In the genomic region with DNA sequence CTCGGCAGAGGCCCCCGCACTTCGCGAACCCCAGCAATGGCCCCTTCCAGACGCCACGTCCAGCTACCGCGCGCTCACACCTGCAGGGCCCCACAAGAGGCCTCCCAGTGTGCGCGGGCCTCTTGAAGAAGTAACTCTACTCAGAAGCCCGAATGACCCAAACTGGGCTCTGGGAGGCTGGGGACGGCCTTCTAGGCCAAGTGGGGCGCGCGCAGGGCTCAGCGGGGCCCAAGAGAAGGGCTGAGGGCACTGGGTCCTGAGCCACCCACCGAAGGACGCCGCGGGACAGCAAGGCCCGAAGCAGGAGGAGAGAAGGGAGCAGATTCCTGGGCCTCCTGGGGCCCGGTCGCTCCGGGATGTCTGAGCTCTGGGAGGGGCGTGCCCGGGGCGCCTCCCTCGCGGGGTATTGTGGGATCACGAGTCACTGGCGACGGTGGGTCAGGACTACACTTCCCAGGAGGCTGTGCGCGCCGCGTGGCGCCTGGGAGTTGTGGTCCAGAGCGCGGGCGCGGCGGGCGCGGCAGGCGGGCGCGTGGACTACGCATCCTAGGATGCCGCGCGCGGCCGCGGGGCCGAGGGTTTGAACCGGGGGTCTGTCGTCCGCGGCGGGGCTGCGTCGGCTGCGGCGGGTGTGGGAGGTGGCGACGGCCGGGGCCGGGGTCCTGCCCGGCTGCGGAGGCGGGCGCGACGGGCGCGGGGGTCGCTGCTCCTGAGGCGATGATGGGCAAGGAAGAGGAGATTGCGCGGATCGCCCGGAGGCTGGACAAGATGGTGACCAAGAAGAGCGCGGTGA, we compare ENCODE assay signal across 8 cellular contexts. TPM values are rescaled to one million over a fixed set of nuclear protein-coding genes. Genes with fewer than 3 reads are reported as not detected.
DNase-seq lines count a peak whose midpoint lies in the region; ATAC-seq and TF ChIP-seq lines count a peak whose summit lies in the region.

A gene (plus strand): TSS at position 603 of the 793 bp plus-strand sequence. CDS start 115 bp downstream, at position 718.

- intact Hi-C loops in Right ventricle myocardium superior (cut with DNase I) (loop anchor here (5.0 kb wide), 1 partner anchor 80 kb away; a partner anchor contains a TSS), tibial artery (cut with DNase I; ENCODE audit: low total_unique reads) (no loop called here)

- no peaks in the 10 kb centered on the region for H3K36me3 ChIP-seq in GM06990 (ENCODE audit: control insufficient read depth, insufficient read depth, low read length)
- H3K36me3 ChIP-seq in parathyroid adenoma (ENCODE audit: control insufficient read depth, insufficient read depth, low read length), result no peaks in the 10 kb centered on the region
- H3K36me3 ChIP-seq in tibial artery, result no peaks in the 10 kb centered on the region

- ATAC-seq in HG02642 (IDR thresholded peaks at IDR 0.05; ENCODE audit: poor library complexity, unreplicated experiment), result peak; percentile 84
- ATAC-seq in Right ventricle myocardium superior (ENCODE audit: poor library complexity), result peak; percentile 97

- peaks cover 5% of the 10 kb centered on the region for H3K79me2 ChIP-seq in parathyroid adenoma

- peak within 1 kb of the TSS; percentile 92 for H2AFZ ChIP-seq in parathyroid adenoma

- H3K27ac ChIP-seq in parathyroid adenoma (peak within 1 kb of the TSS; percentile 87), tibial artery (peak within 1 kb of the TSS; percentile 87 to 89)

- no peaks in the 10 kb centered on the region for H3K27me3 ChIP-seq in GM06990 (replicated peaks; ENCODE audit: control insufficient read depth, insufficient read depth, low read length)
- H3K27me3 ChIP-seq in parathyroid adenoma (ENCODE audit: control insufficient read depth, insufficient read depth, low read length), result no peaks in the 10 kb centered on the region
- peaks cover 0 to 8% of the 10 kb centered on the region in 2 donors for H3K27me3 ChIP-seq in tibial artery

- no peak for TF ChIP-seq CTCF in GM06990 (IDR thresholded peaks at IDR 0.05; ENCODE audit: insufficient read depth, low read length, poor library complexity, severe bottlenecking)
- TF ChIP-seq CTCF in parathyroid adenoma (IDR thresholded peaks at IDR 0.05), result no peak
- no peak for TF ChIP-seq CTCF in tibial artery (IDR thresholded peaks at IDR 0.05)

- peak within 1 kb of the TSS; percentile 57 for H3K9ac ChIP-seq in parathyroid adenoma

- H3K4me3 ChIP-seq in GM06990 (replicated peaks; ENCODE audit: low read depth, low read length) (peak within 1 kb of the TSS; percentile 79), parathyroid adenoma (ENCODE audit: low read depth, low read length) (peak within 1 kb of the TSS; percentile 71), tibial artery (peak within 1 kb of the TSS; percentile 87 to 90)

- DNase-seq in GM06990 (ENCODE audit: extremely low read depth, insufficient read length) (peak; percentile 91), NCI-H128 (lab: John Stamatoyannopoulos, UW; ENCODE audit: unreplicated experiment) (peak; percentile 85), SW 1271 (lab: John Stamatoyannopoulos, UW) (peak; percentile 90 to 96), Right ventricle myocardium superior (peak; percentile 99), tibial artery (peak; percentile 96 to 98)
- DNase-seq in activated naive CD8-positive, alpha-beta T cell treated with anti-CD3 and anti-CD28 coated beads, Interleukin-2, amount 50 U/mL, for 16 hours (ENCODE audit: low read depth, low spot score), result peak; percentile 89

- H3K4me1 ChIP-seq in parathyroid adenoma (peaks cover 20% of the 10 kb centered on the region), tibial artery (peaks cover 0 to 32% (median 23%) of the 10 kb centered on the region in 4 donors)

- H3K9me3 ChIP-seq in parathyroid adenoma (ENCODE audit: control insufficient read depth, low read length) (no peaks in the 10 kb centered on the region), tibial artery (no peaks in the 10 kb centered on the region)

- peak within 1 kb of the TSS; percentile 98 for H3K4me2 ChIP-seq in parathyroid adenoma (ENCODE audit: low read length)

RNA-seq across cellular contexts. Expression of the gene that starts here (rescaled TPM):
- total RNA-seq in Right ventricle myocardium superior, result 34.6 TPM

Comparison
In these comparisons a context has a peak if more than half of its experiments do, and no peak if none do; other contexts are left out.
1. Peak in every context shown above with its lines: DNase-seq, ATAC-seq, H3K4me3 ChIP-seq and H3K27ac ChIP-seq.